In the genomic region with DNA sequence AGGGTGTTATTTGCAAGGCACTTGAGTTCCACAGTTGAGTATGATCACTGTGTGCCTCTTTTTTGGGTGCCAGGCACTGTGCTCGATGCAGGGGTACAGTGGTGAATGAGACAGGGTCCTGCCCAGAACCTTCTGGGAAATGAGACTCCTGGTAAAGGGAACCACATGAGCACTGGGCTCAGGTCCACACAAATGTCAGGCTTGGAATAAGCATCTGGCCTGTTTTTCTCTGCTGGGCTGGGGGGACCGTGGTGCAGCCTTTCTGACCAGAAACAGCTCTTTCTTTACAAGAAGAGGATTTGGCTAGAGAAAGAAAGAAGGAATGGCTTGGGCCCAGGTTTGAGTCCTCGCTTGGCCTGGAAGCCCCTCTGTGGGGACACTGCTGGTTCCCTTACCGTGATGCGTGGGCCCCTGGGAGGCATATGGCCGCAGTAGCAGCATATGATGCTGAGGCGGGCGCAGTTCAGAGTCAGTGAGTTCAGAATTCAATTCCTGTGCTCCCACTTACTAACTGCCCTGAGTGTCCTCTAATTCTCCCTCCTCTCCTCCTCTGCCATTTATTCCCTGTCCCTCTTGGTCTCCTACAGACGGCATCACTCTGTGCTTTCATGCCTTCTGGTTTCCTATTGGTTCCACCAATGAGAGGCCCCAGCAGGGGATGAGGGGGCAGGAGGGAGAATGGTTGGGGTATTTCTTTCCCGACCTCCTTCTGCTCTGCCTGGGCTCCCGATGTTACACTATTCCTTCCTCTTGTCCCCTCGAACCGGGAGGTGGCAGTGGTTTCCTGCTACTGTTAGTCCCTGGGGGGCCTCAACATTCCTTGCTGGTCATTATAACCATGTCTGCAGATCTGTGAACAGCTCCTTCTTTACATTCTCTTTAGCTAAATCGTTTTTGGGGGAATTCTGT, we compare ENCODE assay signal across 16 cellular contexts. TPM values are rescaled to one million over a fixed set of nuclear protein-coding genes. Genes with fewer than 3 reads are reported as not detected.
DNase-seq lines count a peak whose midpoint lies in the region; ATAC-seq, FAIRE-seq and TF ChIP-seq lines count a peak whose summit lies in the region.
"Had no signal": no experiment of that assay in that cellular context is flagged by ENCODE, and none has a peak within 500 bp of the region (broad histone marks: within the 10 kb centered on the region; RNA-seq: fewer than 3 reads in every experiment).

No MANE protein-coding gene starts in this region.

- no peaks in the 10 kb centered on the region for H4K20me1 ChIP-seq in GM12878 (ENCODE audit: control insufficient read depth, insufficient read depth)

- peak; percentile 32 for TF ChIP-seq CTCF in BE2C (IDR thresholded peaks at IDR 0.05; ENCODE audit: low read depth, low read length)
- peak; percentile 19 for TF ChIP-seq CTCF in GM10248 (IDR thresholded peaks at IDR 0.05; ENCODE audit: control extremely low read depth, extremely low read depth, low read depth, missing control alignments)
- peak in 1 of 3 experiments; percentile 36; a peak in 2 of 6 replicates for TF ChIP-seq CTCF in GM12878 (IDR thresholded peaks at IDR 0.05 in 2 of 3, conservative IDR thresholded peaks at IDR 0.05 in 1 of 3; ENCODE audit: control insufficient read depth in 2 of 3, extremely low read depth in 1 of 3, insufficient read depth in 1 of 3, low read depth in 3 of 3, low read length in 3 of 3)

- H3K4me2 ChIP-seq in GM12878 (ENCODE audit: control insufficient read depth, insufficient read depth): no peak overlapping the region

- SMC1A ChIA-PET in GM12878 (lab: Charles Lee; ENCODE audit: uncharacterized antibody, unreplicated experiment): interaction anchor here (0.6 to 1.4 kb wide), 4 partner anchors 16 to 491 kb away, joined by 3 to 5 read pairs (median 4); no protein-coding TSS in a partner anchor

- H3K9me3 ChIP-seq in BE2C (no peaks in the 10 kb centered on the region), GM12878 (replicated peaks; ENCODE audit: control insufficient read depth, insufficient read depth, low read length) (no peaks in the 10 kb centered on the region)
- H3K9me3 ChIP-seq: right lobe of liver, stomach had no signal

- TF ChIP-seq RAD21 in GM12878 (IDR thresholded peaks at IDR 0.05; ENCODE audit: insufficient read depth, low read depth, low read length): peak; percentile 33; the same call in 1 of the 2 replicates

- no peak overlapping the region for H2AFZ ChIP-seq in GM12878 (ENCODE audit: control insufficient read depth, low read depth, low read length)

- no peak for FAIRE-seq in GM12878 (lab: Jason Lieb, UNC)

- BruUV-seq in GM12878 (replicated peaks; lab: Mats Ljungman, UMichigan): no TSS peak

- no peaks in the 10 kb centered on the region for H3K27me3 ChIP-seq in BE2C
- no peaks in the 10 kb centered on the region for H3K27me3 ChIP-seq in GM12878 (replicated peaks in 1 of 2; ENCODE audit: control insufficient read depth in 2 of 2, insufficient read depth in 2 of 2, low read length in 1 of 2)
- H3K27me3 ChIP-seq: right lobe of liver had no signal

- intact Hi-C loops in GM12878 (cut with micrococcal nuclease; ENCODE audit: unreplicated experiment): no loop called here

- no peak for DNase-seq in BE2C
- DNase-seq in GM10248 (ENCODE audit: extremely low spot score): no peak
- DNase-seq in GM12878 (ENCODE audit: low read depth, low spot score): no peak
- peak; percentile 35 for DNase-seq in midbrain (lab: John Stamatoyannopoulos, UW)
- DNase-seq in dermis blood vessel endothelial cell: no peak
- DNase-seq in NCI-H1105 treated with DMSO at 0.1 percent for 48 hours (lab: John Stamatoyannopoulos, UW): no peak
- DNase-seq: activated CD8-positive, alpha-beta memory T cell treated with anti-CD3 and anti-CD28 coated beads for 24 hours; activated naive CD4-positive, alpha-beta T cell treated with anti-CD3 and anti-CD28 coated beads for 36 hours; naive B cell; NCI-H1092 treated with DMSO at 0.1 percent for 48 hours; stomach; T1000 had no signal

- POLR2A ChIA-PET in GM10248 (lab: Yijun Ruan, JAX): interaction anchor here (1.7 kb wide), 1 partner anchor 20 kb away, joined by 4 read pairs; no protein-coding TSS in a partner anchor
- POLR2A ChIA-PET in GM12878 (lab: Charles Lee): interaction anchor here (0.6 kb wide), 1 partner anchor 10 kb away, joined by 3 read pairs; no protein-coding TSS in a partner anchor

- TF ChIP-seq POLR2A in GM12878 (IDR thresholded peaks at IDR 0.05; ENCODE audit: low read depth, low read length): no peak

- CTCF ChIA-PET in GM10248 (lab: Yijun Ruan, JAX) (interaction anchor here (0.6 to 1.6 kb wide), 7 partner anchors 8 to 172 kb away, joined by 3 to 5 read pairs (median 3); a partner anchor contains a TSS), GM12878 (lab: Yijun Ruan, JAX) (interaction anchor here (1.5 to 1.6 kb wide), 2 partner anchors 14 to 20 kb away, joined by 3 to 4 read pairs; no protein-coding TSS in a partner anchor)

- H3K4me1 ChIP-seq in BE2C (0 out of 2 replicates have a peak, but pooled peaks cover 3% of the 10 kb centered on the region), GM12878 (ENCODE audit: control insufficient read depth, insufficient read depth, low read length) (0 out of 2 replicates have a peak, but pooled peaks cover 3% of the 10 kb centered on the region)
- H3K4me1 ChIP-seq: right lobe of liver had no signal

- H3K4me3 ChIP-seq in BE2C (ENCODE audit: low read depth, low read length) (no peak overlapping the region), GM12878 (no peak overlapping the region)
- H3K4me3 ChIP-seq: right lobe of liver, stomach had no signal

- RAD21 ChIA-PET in GM12878 (lab: Charles Lee; ENCODE audit: unreplicated experiment): interaction anchor here (1.2 kb wide), 1 partner anchor 20 kb away, joined by 3 read pairs; no protein-coding TSS in a partner anchor

- TF ChIP-seq EP300 in GM12878 (IDR thresholded peaks at IDR 0.05; ENCODE audit: borderline replicate concordance in 1 of 2, control insufficient read depth in 1 of 2, low read depth in 2 of 2, low read length in 2 of 2): no peak

- in situ Hi-C loops in GM12878 (cut with MboI): no loop called here

- 57% methylated on average over 14 of the region's 14 CpGs for WGBS in GM12878 (ENCODE audit: insufficient coverage, insufficient replicate concordance, low lambda C conversion rate, missing lambda C conversion rate)

- no peaks in the 10 kb centered on the region for H3K36me3 ChIP-seq in BE2C
- H3K36me3 ChIP-seq in GM12878 (ENCODE audit: control insufficient read depth in 2 of 2, insufficient read depth in 2 of 2, low read length in 1 of 2): no peaks in the 10 kb centered on the region
- H3K36me3 ChIP-seq: right lobe of liver, stomach had no signal

- H3K79me2 ChIP-seq in GM12878 (ENCODE audit: control insufficient read depth, insufficient read depth, low read length): no peaks in the 10 kb centered on the region

- H3K27ac ChIP-seq in GM12878 (ENCODE audit: control insufficient read depth, insufficient read depth): no peak overlapping the region
- H3K27ac ChIP-seq: right lobe of liver, stomach had no signal

- H3K9ac ChIP-seq in GM12878 (ENCODE audit: control insufficient read depth, insufficient read depth, low read length): no peak overlapping the region

- no peak for ATAC-seq in GM12878
- no peak for ATAC-seq in GM19467 (IDR thresholded peaks at IDR 0.05; ENCODE audit: unreplicated experiment)

RNA-seq across cellular contexts. Expression of a gene that starts 9.6 kb away (rescaled TPM):
- polyA plus RNA-seq in BE2C (2012; ENCODE audit: insufficient read depth, insufficient read length, low read depth): 5.7 TPM
- 6.2 and 7.5 TPM in 2 replicates for total RNA-seq in GM12878 (2013; cell fraction: nucleolus; rRNA removed)
- total RNA-seq in GM12878 (2014; rRNA removed): 2.9 and 4.2 TPM in 2 replicates
- total RNA-seq in GM12878 (2014; rRNA removed; fragmentation: Illumina TruSeq; extraction: Trizol): 1.1 and 1.4 TPM in 2 replicates
- 5.6 and 7.8 TPM in 2 replicates for total RNA-seq in GM12878 (2021)
- 1.4 TPM for polyA plus RNA-seq in GM12878 (2011; ENCODE audit: low read depth)
- polyA plus RNA-seq in GM12878 (2011; rRNA removed): 0.45 and 0.76 TPM in 2 replicates
- polyA plus RNA-seq in GM12878 (2011; cell fraction: cytosol; rRNA removed): 1.0 and 1.9 TPM in 2 replicates
- polyA plus RNA-seq in GM12878 (2011; cell fraction: nucleus; rRNA removed): 17.7 and 21.9 TPM in 2 replicates
- polyA plus RNA-seq in GM12878 (2012): 2.9 and 3.4 TPM in 2 replicates
- polyA plus RNA-seq in GM12878 (2014; fragmentation: Illumina TruSeq; extraction: Trizol): 0.48 and 1.0 TPM in 2 replicates
- under 1 TPM; 0.05 to 0.35 TPM for polyA plus RNA-seq in GM12878 (2014; fragmentation: Nextera tagmentation; extraction: Ambion mirVana)
- 6.0 and 7.6 TPM in 2 replicates for polyA plus RNA-seq in GM12878 (2014; rRNA removed)
- polyA plus RNA-seq in GM12878 (2016; fragmentation: Nextera tagmentation; extraction: Ambion mirVana): 1 to 10 TPM; 4.0 to 4.3 TPM
- polyA minus RNA-seq in GM12878 (2011; rRNA and poly(A)+ RNA removed): 1.1 and 2.2 TPM in 2 replicates
- 0.21 and 1.5 TPM in 2 replicates for polyA minus RNA-seq in GM12878 (2011; cell fraction: cytosol; rRNA and poly(A)+ RNA removed)
- polyA minus RNA-seq in GM12878 (2011; cell fraction: nucleus; rRNA and poly(A)+ RNA removed): 3.5 and 6.1 TPM in 2 replicates
- total RNA-seq in dermis blood vessel endothelial cell: 0.17 TPM in 1 of 2 replicates, not detected in the other
- total RNA-seq: activated naive CD4-positive, alpha-beta T cell treated with anti-CD3 and anti-CD28 coated beads for 36 hours; NCI-H460 had no signal
- polyA plus RNA-seq: CD8-positive, alpha-beta memory T cell had no signal

RNA-seq across cellular contexts. Expression of a gene that starts 17.6 kb away (rescaled TPM):
- polyA plus RNA-seq in BE2C (2012; ENCODE audit: insufficient read depth, insufficient read length, low read depth): 1.1 TPM
- total RNA-seq in GM12878 (2013; cell fraction: nucleolus; rRNA removed): 65.7 and 75.1 TPM in 2 replicates
- total RNA-seq in GM12878 (2014; rRNA removed) (81.7 and 90.0 TPM in 2 replicates), GM12878 (2014; rRNA removed; fragmentation: Illumina TruSeq; extraction: Trizol) (33.9 and 36.5 TPM in 2 replicates), GM12878 (2021) (74.6 and 74.9 TPM in 2 replicates), dermis blood vessel endothelial cell (0.09 and 0.17 TPM in 2 replicates)
- polyA plus RNA-seq in GM12878 (2011; ENCODE audit: low read depth): 26.5 TPM
- polyA plus RNA-seq in GM12878 (2011; rRNA removed) (31.5 and 55.1 TPM in 2 replicates), GM12878 (2014; fragmentation: Illumina TruSeq; extraction: Trizol) (23.2 and 39.7 TPM in 2 replicates), GM12878 (2014; fragmentation: Nextera tagmentation; extraction: Ambion mirVana) (1 to 10 TPM; 5.4 to 8.9 TPM), GM12878 (2014; rRNA removed) (68.3 and 71.5 TPM in 2 replicates), GM12878 (2016; fragmentation: Nextera tagmentation; extraction: Ambion mirVana) (10 to 100 TPM; 84.1 to 90.3 TPM)
- 56.7 and 79.4 TPM in 2 replicates for polyA plus RNA-seq in GM12878 (2011; cell fraction: cytosol; rRNA removed)
- 213 and 230 TPM in 2 replicates for polyA plus RNA-seq in GM12878 (2011; cell fraction: nucleus; rRNA removed)
- polyA plus RNA-seq in GM12878 (2012): 45.6 and 55.1 TPM in 2 replicates
- 49.2 and 83.0 TPM in 2 replicates for polyA minus RNA-seq in GM12878 (2011; rRNA and poly(A)+ RNA removed)
- 43.8 and 50.8 TPM in 2 replicates for polyA minus RNA-seq in GM12878 (2011; cell fraction: cytosol; rRNA and poly(A)+ RNA removed)
- 46.4 and 73.5 TPM in 2 replicates for polyA minus RNA-seq in GM12878 (2011; cell fraction: nucleus; rRNA and poly(A)+ RNA removed)

RNA-seq across cellular contexts. Expression of a gene that starts 57.5 kb away (rescaled TPM):
- 748 TPM for polyA plus RNA-seq in BE2C (2012; ENCODE audit: insufficient read depth, insufficient read length, low read depth)
- 10.0 and 12.5 TPM in 2 replicates for total RNA-seq in GM12878 (2013; cell fraction: nucleolus; rRNA removed)
- total RNA-seq in GM12878 (2014; rRNA removed) (123 and 126 TPM in 2 replicates), GM12878 (2014; rRNA removed; fragmentation: Illumina TruSeq; extraction: Trizol) (108 and 111 TPM in 2 replicates), GM12878 (2021) (143 and 155 TPM in 2 replicates), dermis blood vessel endothelial cell (86.5 and 93.1 TPM in 2 replicates)
- polyA plus RNA-seq in GM12878 (2011; ENCODE audit: low read depth): 304 TPM
- polyA plus RNA-seq in GM12878 (2011; rRNA removed) (121 and 194 TPM in 2 replicates), GM12878 (2014; fragmentation: Illumina TruSeq; extraction: Trizol) (62.7 and 179 TPM in 2 replicates), GM12878 (2014; fragmentation: Nextera tagmentation; extraction: Ambion mirVana) (100 to 1,000 TPM; 246 to 343 TPM), GM12878 (2014; rRNA removed) (211 and 223 TPM in 2 replicates), GM12878 (2016; fragmentation: Nextera tagmentation; extraction: Ambion mirVana) (100 to 1,000 TPM; 286 TPM)
- 318 and 402 TPM in 2 replicates for polyA plus RNA-seq in GM12878 (2011; cell fraction: cytosol; rRNA removed)
- 124 and 144 TPM in 2 replicates for polyA plus RNA-seq in GM12878 (2011; cell fraction: nucleus; rRNA removed)
- polyA plus RNA-seq in GM12878 (2012): 206 and 310 TPM in 2 replicates
- 40.6 and 67.1 TPM in 2 replicates for polyA minus RNA-seq in GM12878 (2011; rRNA and poly(A)+ RNA removed)
- polyA minus RNA-seq in GM12878 (2011; cell fraction: cytosol; rRNA and poly(A)+ RNA removed): 18.7 and 20.3 TPM in 2 replicates
- polyA minus RNA-seq in GM12878 (2011; cell fraction: nucleus; rRNA and poly(A)+ RNA removed): 17.5 and 22.7 TPM in 2 replicates

Comparison
In these comparisons a context has a peak if more than half of its experiments do, and no peak if none do; other contexts are left out.
1. RNA of a gene that starts 17.6 kb away (total RNA-seq): 33.9 to 90.0 TPM in GM12878; 0.09 to 0.17 TPM in dermis blood vessel endothelial cell; every median in the first group is over 10 times any median in the second.